Comparison of ENCODE assay signal across 8 cellular contexts in genomic region chr10:90911133-90912048, GRCh38. TPM values are rescaled to one million over a fixed set of nuclear protein-coding genes. Genes with fewer than 3 reads are reported as not detected.
A peak's percentile ranks its signal among the peaks of the same experiment; 100 is the strongest.
DNase-seq lines count a peak whose midpoint lies in the region; TF ChIP-seq lines count a peak whose summit lies in the region.
"Not testable (repeated sequence)": the region's sequence is repeated elsewhere in the genome, so short reads cannot be mapped to it uniquely, and the experiment has no call there.

No MANE protein-coding gene starts in this region.

- not testable (repeated sequence) for TF ChIP-seq POLR2A in NB4 (IDR thresholded peaks at IDR 0.05; ENCODE audit: extremely low read depth, insufficient read length); transverse colon (IDR thresholded peaks at IDR 0.05)

- H3K18ac ChIP-seq in neuronal stem cell (ENCODE audit: low read length), result not testable (repeated sequence)

- not testable (repeated sequence) for H3K4me2 ChIP-seq in neuronal stem cell (ENCODE audit: insufficient read depth, low read length, poor library complexity, severe bottlenecking)

- intact Hi-C loops in transverse colon (cut with DNase I; ENCODE audit: low total_unique reads), result loop anchor here (5.0 kb wide), 1 partner anchor 336 kb away; no protein-coding TSS in a partner anchor

- not testable (repeated sequence) for H3K4ac ChIP-seq in neuronal stem cell (ENCODE audit: low read length)

- WGBS in neuronal stem cell (ENCODE audit: extremely low coverage in 2 of 2, insufficient read length in 2 of 2, insufficient replicate concordance in 1 of 2), 2 donors, result no CpG with 5 or more reads among the region's 12 CpGs
- WGBS in transverse colon (ENCODE audit: low coverage in 1 of 2), 2 donors, result 36 to 40% methylated on average over 11 to 12 of the region's 12 CpGs

- H3K79me1 ChIP-seq in neuronal stem cell (ENCODE audit: low read depth, low read length), result not testable (repeated sequence)

- not testable (repeated sequence) for H2BK120ac ChIP-seq in neuronal stem cell (ENCODE audit: low read depth, low read length)

- H2BK5ac ChIP-seq in neuronal stem cell (ENCODE audit: low read length), result not testable (repeated sequence)

- peak overlapping the region; percentile 71 for H2AFZ ChIP-seq in neuronal stem cell (ENCODE audit: low read length)

- TF ChIP-seq CTCF in GM06990 (IDR thresholded peaks at IDR 0.05; ENCODE audit: insufficient read depth, low read length, poor library complexity, severe bottlenecking) (peak; percentile 77), HFF-Myc (IDR thresholded peaks at IDR 0.05; ENCODE audit: low read depth, low read length, missing control alignments) (peak; percentile 76), NB4 (IDR thresholded peaks at IDR 0.05; ENCODE audit: low read depth, low read length) (peak; percentile 71), fibroblast of the aortic adventitia (IDR thresholded peaks at IDR 0.05; ENCODE audit: insufficient read depth, low read length) (peak; percentile 87), transverse colon (IDR thresholded peaks at IDR 0.05) (peak; percentile 73 to 84 (median 74))

- not testable (repeated sequence) for H3K27me3 ChIP-seq in GM06990 (replicated peaks; ENCODE audit: control insufficient read depth, insufficient read depth, low read length); SJCRH30; neuronal stem cell (ENCODE audit: control insufficient read depth in 3 of 3, insufficient read depth in 3 of 3, low read depth in 1 of 3, low read length in 3 of 3); transverse colon

- H3K9me3 ChIP-seq in SJCRH30 (replicated peaks); neuronal stem cell (replicated peaks in 1 of 2; ENCODE audit: control insufficient read depth in 2 of 2, insufficient read depth in 1 of 2, low read depth in 1 of 2, low read length in 2 of 2); transverse colon: not testable (repeated sequence)

- H4K91ac ChIP-seq in neuronal stem cell (ENCODE audit: low read depth, low read length, poor library complexity), result not testable (repeated sequence)

- H2BK15ac ChIP-seq in neuronal stem cell (ENCODE audit: low read length), result not testable (repeated sequence)

- in situ Hi-C loops in transverse colon (cut with MboI; ENCODE audit: low pct_ligation_motif_present in 1 of 4, low pct_unique_long_range_greater_than_20kb in 1 of 4, low sequenced_read_pairs in 3 of 4), result loop anchor here in 2 of 4 donors (10.0 to 25.0 kb wide), 2 partner anchors 326 to 333 kb away; no protein-coding TSS in a partner anchor

- not testable (repeated sequence) for H3K23ac ChIP-seq in neuronal stem cell (ENCODE audit: low read depth, low read length, poor library complexity)

- H3K9ac ChIP-seq in neuronal stem cell (ENCODE audit: low read depth, low read length, poor library complexity), result not testable (repeated sequence)

- not testable (repeated sequence) for H3K14ac ChIP-seq in neuronal stem cell (ENCODE audit: low read length)

- H3K36me3 ChIP-seq in GM06990 (ENCODE audit: control insufficient read depth, insufficient read depth, low read length); SJCRH30; neuronal stem cell (replicated peaks in 1 of 2; ENCODE audit: control insufficient read depth in 2 of 2, insufficient read depth in 2 of 2, low read length in 2 of 2); transverse colon: not testable (repeated sequence)

- not testable (repeated sequence) for TF ChIP-seq EP300 in transverse colon (IDR thresholded peaks at IDR 0.05; ENCODE audit: low read depth)

- H4K8ac ChIP-seq in neuronal stem cell (ENCODE audit: low read depth, low read length), result not testable (repeated sequence)

- H2AK5ac ChIP-seq in neuronal stem cell (ENCODE audit: low read depth, low read length), result not testable (repeated sequence)

- DNase-seq in GM06990 (ENCODE audit: extremely low read depth, insufficient read length), result peak; percentile 41
- DNase-seq in HFF-Myc (ENCODE audit: extremely low read depth, low read depth), result peak; percentile 79
- DNase-seq in NB4 (ENCODE audit: low read depth), result peak; percentile 74
- DNase-seq in SJCRH30, result peak; percentile 24 to 73
- DNase-seq in activated T-helper 9 cell treated with anti-CD3 and anti-CD28 coated beads, Interleukin-2, amount 50 U/mL, for 16 hours (ENCODE audit: low read depth), result peak; percentile 1
- DNase-seq in fibroblast of the aortic adventitia (ENCODE audit: low read depth), result peak; percentile 87
- peak; percentile 72 for DNase-seq in neuronal stem cell (ENCODE audit: low spot score)
- peak; percentile 44 for DNase-seq in transverse colon

- H2BK12ac ChIP-seq in neuronal stem cell (ENCODE audit: low read length), result not testable (repeated sequence)

- H3K27ac ChIP-seq in SJCRH30; neuronal stem cell (replicated peaks; ENCODE audit: low read length); transverse colon: not testable (repeated sequence)

- not testable (repeated sequence) for H3K4me3 ChIP-seq in GM06990 (replicated peaks; ENCODE audit: low read depth, low read length); HFF-Myc (replicated peaks; ENCODE audit: low read depth, low read length); NB4 (ENCODE audit: low read depth, low read length); SJCRH30; fibroblast of the aortic adventitia (ENCODE audit: low read depth, low read length); neuronal stem cell (ENCODE audit: low read length in 2 of 2); transverse colon

- not testable (repeated sequence) for H3K4me1 ChIP-seq in SJCRH30; neuronal stem cell (ENCODE audit: control insufficient read depth in 2 of 2, insufficient read depth in 1 of 2, low read depth in 1 of 2, low read length in 2 of 2); transverse colon

RNA-seq across cellular contexts. Expression of gene ANKRD1, which starts 9.5 kb away (rescaled TPM):
- 2.6 and 3.7 TPM in 2 replicates for total RNA-seq in SJCRH30 (2014; rRNA removed; shearing (Covaris generic))
- total RNA-seq in fibroblast of the aortic adventitia (ENCODE audit: low replicate concordance) (1.4 and 4.9 TPM in 2 replicates), transverse colon (not detected)
- 13.6 TPM for polyA plus RNA-seq in neuronal stem cell (2013, experiment 1 of 2)
- polyA plus RNA-seq in neuronal stem cell (2013, experiment 2 of 2), result 13.9 TPM

RNA-seq across cellular contexts. Expression of gene RPP30, which starts 39.6 kb away (rescaled TPM):
- total RNA-seq in SJCRH30 (2014; rRNA removed; shearing (Covaris generic)), result 47.6 and 54.9 TPM in 2 replicates
- total RNA-seq in fibroblast of the aortic adventitia (ENCODE audit: low replicate concordance), result 19.3 and 61.4 TPM in 2 replicates
- polyA plus RNA-seq in neuronal stem cell (2013, experiment 1 of 2), result 59.7 TPM
- polyA plus RNA-seq in neuronal stem cell (2013, experiment 2 of 2), result 62.0 TPM
- 10 to 100 TPM in 3 of 4 donors, 1 to 10 TPM in 1; 4.6 to 48.3 (median 18.7) TPM for total RNA-seq in transverse colon

RNA-seq across cellular contexts. Expression of gene HTR7, which starts 53.6 kb away (rescaled TPM):
- total RNA-seq in SJCRH30 (2014; rRNA removed; shearing (Covaris generic)), result 0.25 and 0.26 TPM in 2 replicates
- total RNA-seq in fibroblast of the aortic adventitia (ENCODE audit: low replicate concordance), result 0.25 and 4.6 TPM in 2 replicates
- 0.03 TPM for polyA plus RNA-seq in neuronal stem cell (2013, experiment 1 of 2)
- polyA plus RNA-seq in neuronal stem cell (2013, experiment 2 of 2), result 0.04 TPM
- 1 to 10 TPM in 1 of 4 donors, under 1 TPM in 1, not detected in 2; 0.55 to 1.3 TPM for total RNA-seq in transverse colon

Comparison
In these comparisons a context has a peak if more than half of its experiments do, and no peak if none do; other contexts are left out.
1. DNase-seq: peak in every context shown above with its lines; median percentile 87 in fibroblast of the aortic adventitia; 79 in HFF-Myc; 74 in NB4; 72 in neuronal stem cell; 48 in SJCRH30; 44 in transverse colon; 41 in GM06990; 1 in activated T-helper 9 cell treated with anti-CD3 and anti-CD28 coated beads, Interleukin-2, amount 50 U/mL, for 16 hours.